In genomic region chr7:107622429-107622828, GRCh38 we compare ENCODE assay signal across 9 cellular contexts. TPM values are rescaled to one million over a fixed set of nuclear protein-coding genes. Genes with fewer than 3 reads are reported as not detected.
DNase-seq lines count a peak whose midpoint lies in the region; ATAC-seq, FAIRE-seq and TF ChIP-seq lines count a peak whose summit lies in the region.
"Had no signal": no experiment of that assay in that cellular context is flagged by ENCODE, and none has a peak within 500 bp of the region (broad histone marks: within the 10 kb centered on the region; RNA-seq: fewer than 3 reads in every experiment).

No MANE protein-coding gene starts in this region.

- H3K4me1 ChIP-seq in astrocyte (ENCODE audit: insufficient read depth, low read length): peaks cover 6% of the 10 kb centered on the region
- no peaks in the 10 kb centered on the region for H3K4me1 ChIP-seq in H9 (ENCODE audit: insufficient read depth, low read length)

- WGBS in H9 (ENCODE audit: extremely low coverage, insufficient read length, low lambda C conversion rate): no CpG with 5 or more reads among the region's 1 CpG

- H3K4me1 Mint-ChIP-seq in astrocyte (ENCODE audit: low read depth, unreplicated experiment) (no peaks in the 10 kb centered on the region), H9 (no peaks in the 10 kb centered on the region)

- H3K27me3 ChIP-seq in HL-60 (ENCODE audit: insufficient read depth, poor library complexity, severe bottlenecking): no peaks in the 10 kb centered on the region
- H3K27me3 ChIP-seq in astrocyte (ENCODE audit: insufficient read depth, low read length): no peaks in the 10 kb centered on the region
- no peaks in the 10 kb centered on the region for H3K27me3 ChIP-seq in H9 (ENCODE audit: insufficient read depth, low read length)

- H3K27ac ChIP-seq in HL-60 (replicated peaks) (peak overlapping the region; percentile 33), astrocyte (ENCODE audit: low read depth, low read length) (no peak overlapping the region), H9 (ENCODE audit: insufficient read length, low read depth, low read length) (no peak overlapping the region)

- H3K27me3 Mint-ChIP-seq in astrocyte (ENCODE audit: low read depth, unreplicated experiment): no peaks in the 10 kb centered on the region
- no peaks in the 10 kb centered on the region for H3K27me3 Mint-ChIP-seq in H9 (ENCODE audit: low read depth)

- H3K9ac ChIP-seq in astrocyte (ENCODE audit: low read length) (no peak overlapping the region), H9 (ENCODE audit: extremely low read depth, insufficient read length, low read length) (no peak overlapping the region)

- H2AFZ ChIP-seq in astrocyte (ENCODE audit: low read depth, low read length): no peak overlapping the region
- H2AFZ ChIP-seq in H9 (ENCODE audit: low read length): no peak overlapping the region

- H3K14ac ChIP-seq in H9 (ENCODE audit: insufficient read depth, low read length): no peak overlapping the region

- no peaks in the 10 kb centered on the region for H3K23me2 ChIP-seq in H9 (ENCODE audit: insufficient read length, low read depth, low read length, poor library complexity, severe bottlenecking)

- no peak overlapping the region for H3K4me2 ChIP-seq in astrocyte (ENCODE audit: low read length)
- no peak overlapping the region for H3K4me2 ChIP-seq in H9 (ENCODE audit: insufficient read depth, insufficient read length, low read length)

- no peak overlapping the region for H4K91ac ChIP-seq in H9 (ENCODE audit: insufficient read length, low read depth, low read length)

- H3K9me3 Mint-ChIP-seq in astrocyte (ENCODE audit: unreplicated experiment): peaks cover 1% of the 10 kb centered on the region
- H3K9me3 Mint-ChIP-seq in H9: peaks cover 0 to 4% of the 10 kb centered on the region in 2 experiments; a peak in 1 of 5 replicates

- H3T11ph ChIP-seq in H9 (ENCODE audit: low read length): no peak overlapping the region

- intact Hi-C loops in left colon (cut with DNase I, micrococcal nuclease): no loop called here

- H2BK5ac ChIP-seq in H9 (ENCODE audit: insufficient read length, low read length): no peak overlapping the region

- no peak overlapping the region for H4K5ac ChIP-seq in H9 (ENCODE audit: insufficient read length, low read depth, low read length)

- DNase-seq in AML-193 (lab: John Stamatoyannopoulos, UW) (peak; percentile 81 to 92), HL-60 (ENCODE audit: low read depth in 1 of 2, low spot score in 1 of 2) (peak; percentile 37 to 49), astrocyte (ENCODE audit: low read depth) (peak; percentile 69), left colon (no peak), NCI-H1417 (lab: John Stamatoyannopoulos, UW) (no peak), H9 (no peak), NCI-H1092 treated with DMSO at 0.1 percent for 48 hours (lab: John Stamatoyannopoulos, UW) (no peak)
- DNase-seq in stimulated activated CD4-positive, alpha-beta T cell treated with anti-CD3 and anti-CD28 coated beads, Interleukin-4, amount 100 ng/mL, for 24 hours: no peak
- DNase-seq: stimulated activated naive CD4-positive, alpha-beta T cell had no signal

- no peak overlapping the region for H3K4ac ChIP-seq in H9 (ENCODE audit: low read depth, low read length)

- H3K79me2 ChIP-seq in astrocyte (ENCODE audit: insufficient read depth, low read length): no peaks in the 10 kb centered on the region
- no peaks in the 10 kb centered on the region for H3K79me2 ChIP-seq in H9 (ENCODE audit: insufficient read depth, low read length)

- TF ChIP-seq CTCF in HL-60 (IDR thresholded peaks at IDR 0.05; ENCODE audit: insufficient read depth, low read length) (no peak), astrocyte (IDR thresholded peaks at IDR 0.05; ENCODE audit: insufficient read depth, low read depth, low read length) (no peak), H9 (conservative IDR thresholded peaks at IDR 0.05) (no peak)

- no peak overlapping the region for H2AK5ac ChIP-seq in H9 (ENCODE audit: insufficient read length, low read length)

- FAIRE-seq in astrocyte (lab: Jason Lieb, UNC): no peak

- no peaks in the 10 kb centered on the region for H4K20me1 ChIP-seq in astrocyte (ENCODE audit: insufficient read depth, low read length)
- no peaks in the 10 kb centered on the region for H4K20me1 ChIP-seq in H9 (ENCODE audit: control insufficient read depth, insufficient read depth, insufficient read length)

- no peak overlapping the region for H3K56ac ChIP-seq in H9 (ENCODE audit: insufficient read length, low read depth, low read length)

- peak; percentile 82 for ATAC-seq in left colon

- no peak overlapping the region for H2BK12ac ChIP-seq in H9 (ENCODE audit: insufficient read length, low read depth, low read length)

- no peak overlapping the region for H3K4me3 Mint-ChIP-seq in astrocyte (ENCODE audit: unreplicated experiment)
- no peak overlapping the region for H3K4me3 Mint-ChIP-seq in H9

- no peak overlapping the region for H3K18ac ChIP-seq in H9 (ENCODE audit: insufficient read length, low read depth, low read length)

- H3K79me1 ChIP-seq in H9 (ENCODE audit: insufficient read depth, low read depth, low read length, poor library complexity, severe bottlenecking): no peaks in the 10 kb centered on the region

- no peak overlapping the region for H4K8ac ChIP-seq in H9 (replicated peaks; ENCODE audit: insufficient read length, low read depth, low read length)

- H3K23ac ChIP-seq in H9 (ENCODE audit: insufficient read length, low read depth, low read length): no peak overlapping the region

- peaks cover 6% of the 10 kb centered on the region for H3K36me3 Mint-ChIP-seq in astrocyte (ENCODE audit: low read depth, unreplicated experiment)
- H3K36me3 Mint-ChIP-seq in H9 (ENCODE audit: insufficient read depth in 1 of 3, low read depth in 3 of 3): no peaks in the 10 kb centered on the region

- no peak overlapping the region for H2BK20ac ChIP-seq in H9 (ENCODE audit: low read depth, low read length, poor library complexity, severe bottlenecking)

- H3K27ac Mint-ChIP-seq in astrocyte (ENCODE audit: unreplicated experiment) (no peak overlapping the region), H9 (no peak overlapping the region)

- H3K9me3 ChIP-seq in astrocyte (ENCODE audit: insufficient read depth, low read depth, low read length): no peaks in the 10 kb centered on the region
- H3K9me3 ChIP-seq in H9 (ENCODE audit: control insufficient read depth, low read depth, low read length): no peaks in the 10 kb centered on the region

- no peak overlapping the region for H3K4me3 ChIP-seq in HL-60 (replicated peaks; ENCODE audit: insufficient read depth, low read length)
- no peak overlapping the region for H3K4me3 ChIP-seq in astrocyte (ENCODE audit: insufficient read depth, low read depth, low read length)

- H2BK120ac ChIP-seq in H9 (ENCODE audit: low read depth, low read length, poor library complexity, severe bottlenecking): no peak overlapping the region

- no peak overlapping the region for H2BK15ac ChIP-seq in H9 (ENCODE audit: low read depth, low read length)

- peaks cover 8% of the 10 kb centered on the region for H3K36me3 ChIP-seq in astrocyte (ENCODE audit: insufficient read depth, low read length)

RNA-seq across cellular contexts. Expression of gene SLC26A4, which starts 38.2 kb away (rescaled TPM):
- 0.57 and 0.91 TPM in 2 replicates for total RNA-seq in astrocyte
- under 1 TPM; 0.08 to 0.24 TPM for total RNA-seq in left colon
- 0.33 TPM in 1 of 2 replicates, not detected in the other for total RNA-seq in H9 (2021)

RNA-seq across cellular contexts. Expression of gene BCAP29, which starts 42.4 kb away (rescaled TPM):
- total RNA-seq in astrocyte (48.0 and 54.9 TPM in 2 replicates), left colon (10 to 100 TPM; 64.9 to 72.7 TPM), H9 (2021) (30.6 and 31.3 TPM in 2 replicates)

RNA-seq across cellular contexts. Expression of gene DUS4L, which starts 58.7 kb away (rescaled TPM):
- 6.3 and 6.7 TPM in 2 replicates for total RNA-seq in astrocyte
- 1 to 10 TPM; 5.6 to 6.7 TPM for total RNA-seq in left colon
- total RNA-seq in H9 (2021): 10.8 TPM in 2 replicates

RNA-seq across cellular contexts. Expression of gene COG5, which starts 58.7 kb away (rescaled TPM):
- 53.4 and 57.1 TPM in 2 replicates for total RNA-seq in astrocyte
- 10 to 100 TPM; 39.7 to 45.8 TPM for total RNA-seq in left colon
- 20.2 and 21.8 TPM in 2 replicates for total RNA-seq in H9 (2021)

Comparison
In these comparisons a context has a peak if more than half of its experiments do, and no peak if none do; other contexts are left out.
1. DNase-seq: peak in AML-193 (2 of 2), HL-60 (2 of 2) and astrocyte (single experiment); none in left colon (0 of 2), NCI-H1417 (0 of 3), H9 (single experiment), NCI-H1092 treated with DMSO at 0.1 percent for 48 hours (single experiment) and stimulated activated CD4-positive, alpha-beta T cell treated with anti-CD3 and anti-CD28 coated beads, Interleukin-4, amount 100 ng/mL, for 24 hours (single experiment).